In genomic region chr16:597655-598054, GRCh38 we compare ENCODE assay signal across 3 cellular contexts. TPM values are rescaled to one million over a fixed set of nuclear protein-coding genes. Genes with fewer than 3 reads are reported as not detected.
"Had no signal": no experiment of that assay in that cellular context is flagged by ENCODE, and none has a peak within 500 bp of the region (broad histone marks: within the 10 kb centered on the region; RNA-seq: fewer than 3 reads in every experiment).

No MANE protein-coding gene starts in this region.

RNA-seq across cellular contexts. Expression of gene WFIKKN1, which starts 33.1 kb away (rescaled TPM):
- total RNA-seq: IMR-90 had no signal
- polyA plus RNA-seq: IgD-negative memory B cell had no signal

RNA-seq across cellular contexts. Expression of gene PRR35, which starts 37.5 kb away (rescaled TPM):
- total RNA-seq: HT-29, IMR-90 had no signal
- polyA plus RNA-seq: IgD-negative memory B cell, IMR-90 had no signal
